Comparison of ENCODE assay signal across 29 cellular contexts in the genomic region with DNA sequence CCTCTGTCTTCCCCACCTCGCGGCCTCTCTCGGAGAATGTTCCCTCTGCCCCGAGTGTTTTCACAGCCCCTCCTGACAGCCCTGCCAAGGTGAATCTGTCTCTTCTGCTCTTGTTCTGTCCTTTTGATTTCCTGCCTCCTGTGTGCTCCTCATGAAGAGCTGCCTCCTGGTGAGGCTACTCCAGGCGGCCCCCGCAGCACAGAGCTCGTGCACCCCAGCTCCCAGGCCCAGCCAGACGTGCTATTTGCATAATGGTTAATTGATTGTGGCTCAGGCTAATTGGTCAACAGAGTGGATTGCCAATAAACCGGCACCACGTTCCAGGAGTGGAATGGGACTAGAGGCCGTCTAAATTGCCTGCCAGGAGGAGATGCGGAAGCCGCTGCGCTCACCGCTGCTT.
DNase-seq lines count a peak whose midpoint lies in the region; ATAC-seq and TF ChIP-seq lines count a peak whose summit lies in the region.
"Had no signal": no experiment of that assay in that cellular context is flagged by ENCODE, and none has a peak within 500 bp of the region (broad histone marks: within the 10 kb centered on the region; RNA-seq: fewer than 3 reads in every experiment).

No MANE protein-coding gene starts in this region.

- H3K9me3 Mint-ChIP-seq in endodermal cell (no peaks in the 10 kb centered on the region), immature natural killer cell (no peaks in the 10 kb centered on the region)
- H3K9me3 Mint-ChIP-seq: activated CD4-positive, alpha-beta memory T cell treated with anti-CD3 and anti-CD28 coated beads, Interleukin-2, amount 10 ng/mL, durations not matched to agents 7 days and 5 days had no signal

- H3K9me3 ChIP-seq in GM23248 (ENCODE audit: low read depth) (no peaks in the 10 kb centered on the region), endodermal cell (ENCODE audit: control insufficient read depth, low read length) (no peaks in the 10 kb centered on the region), neural cell (ENCODE audit: low read length) (no peaks in the 10 kb centered on the region)
- H3K9me3 ChIP-seq: pancreas, right atrium auricular region, SJSA1 had no signal

- H3K36me3 ChIP-seq in GM23248 (ENCODE audit: low read depth) (peaks cover 8% of the 10 kb centered on the region; the same call in 1 of the 2 replicates), endodermal cell (ENCODE audit: control insufficient read depth, insufficient read depth, low read length) (no peaks in the 10 kb centered on the region), neural cell (ENCODE audit: insufficient read depth, low read length) (no peaks in the 10 kb centered on the region)
- H3K36me3 ChIP-seq: pancreas had no signal

- H3K4me1 ChIP-seq in GM23248 (ENCODE audit: insufficient read depth), result peaks cover 9% of the 10 kb centered on the region
- H3K4me1 ChIP-seq in endodermal cell (ENCODE audit: control insufficient read depth, insufficient read depth, low read length), result no peaks in the 10 kb centered on the region
- H3K4me1 ChIP-seq: foreskin keratinocyte, SJSA1 had no signal

- no peak overlapping the region for H3K4me3 Mint-ChIP-seq in endodermal cell
- no peak overlapping the region for H3K4me3 Mint-ChIP-seq in immature natural killer cell
- H3K4me3 Mint-ChIP-seq: activated CD4-positive, alpha-beta memory T cell treated with anti-CD3 and anti-CD28 coated beads, Interleukin-2, amount 10 ng/mL, durations not matched to agents 7 days and 5 days; memory B cell had no signal

- TF ChIP-seq EP300 in neural cell (conservative IDR thresholded peaks at IDR 0.05; ENCODE audit: poor library complexity, severe bottlenecking), result no peak

- no peak for ATAC-seq in HG02884 (IDR thresholded peaks at IDR 0.05; ENCODE audit: unreplicated experiment)
- ATAC-seq: activated CD4-positive, CD25-positive, alpha-beta regulatory T cell treated with anti-CD3 and anti-CD28 coated beads, Interleukin-2, amount 50 U/mL, for 24 hours; foreskin keratinocyte had no signal

- H3K4me2 ChIP-seq in GM23248 (ENCODE audit: unreplicated experiment) (no peak overlapping the region), neural cell (ENCODE audit: low read length) (no peak overlapping the region)
- H3K4me2 ChIP-seq: BLaER1, hepatocyte had no signal

- H3K79me2 ChIP-seq in GM23248 (ENCODE audit: insufficient read depth) (no peaks in the 10 kb centered on the region), neural cell (replicated peaks; ENCODE audit: insufficient read depth, low read length) (no peaks in the 10 kb centered on the region)
- H3K79me2 ChIP-seq: hepatocyte had no signal

- H3K27ac ChIP-seq in GM23248 (peak overlapping the region; percentile 30), endodermal cell (ENCODE audit: low read depth, low read length) (peak overlapping the region; percentile 15), neural cell (ENCODE audit: low read length) (peak overlapping the region; percentile 61)
- H3K27ac ChIP-seq: BLaER1, foreskin keratinocyte, hepatocyte, SJSA1 had no signal

- DNase-seq in GM23248 (no peak), NCI-H69 (lab: John Stamatoyannopoulos, UW) (peak; percentile 26), endodermal cell (no peak), immature natural killer cell (no peak), glomerular visceral epithelial cell (ENCODE audit: extremely low spot score) (no peak)
- DNase-seq in activated T-cell treated with anti-CD3 and anti-CD28 coated beads, Interleukin-2, amount 50 U/mL, for 1 hour, result no peak
- DNase-seq: ACHN; activated CD4-positive, alpha-beta memory T cell treated with anti-CD3 and anti-CD28 coated beads, Interleukin-2, amount 10 ng/mL, durations not matched to agents 7 days and 5 days; activated effector memory CD4-positive, alpha-beta T cell treated with Interleukin-2 at 50 U/mL for 16 hours; COR-L47; effector CD4-positive, alpha-beta T cell; foreskin keratinocyte; Karpas-422; NCI-H1417 treated with DMSO at 0.1 percent for 48 hours; NCI-H2081; NCI-H226; NCI-H774; pancreas; RPMI8226; stimulated activated CD4-positive, alpha-beta T cell treated with anti-CD3 and anti-CD28 coated beads, Interleukin-4, amount 100 ng/mL, for 1 hour; T-helper 1 cell had no signal

- H3K36me3 Mint-ChIP-seq in endodermal cell (ENCODE audit: low read depth), result peaks cover 26% of the 10 kb centered on the region
- peaks cover 12 to 19% (median 18%) of the 10 kb centered on the region in 3 donors for H3K36me3 Mint-ChIP-seq in immature natural killer cell

- H3K9me2 ChIP-seq in GM23248 (ENCODE audit: insufficient read depth) (no peaks in the 10 kb centered on the region), neural cell (ENCODE audit: insufficient read depth, low read length) (no peaks in the 10 kb centered on the region)

- H3K27ac Mint-ChIP-seq in endodermal cell (peak overlapping the region; percentile 16), immature natural killer cell (no peak overlapping the region)
- H3K27ac Mint-ChIP-seq: activated CD4-positive, alpha-beta memory T cell treated with anti-CD3 and anti-CD28 coated beads, Interleukin-2, amount 10 ng/mL, durations not matched to agents 7 days and 5 days; memory B cell had no signal

- H3K4me3 ChIP-seq in GM23248, result no peak overlapping the region
- H3K4me3 ChIP-seq in endodermal cell (ENCODE audit: low read length), result no peak overlapping the region
- H3K4me3 ChIP-seq in neural cell (ENCODE audit: low read length), result peak overlapping the region; percentile 20
- H3K4me3 ChIP-seq: BLaER1, hepatocyte, pancreas, right atrium auricular region, SJSA1 had no signal

- TF ChIP-seq CTCF in endodermal cell (conservative IDR thresholded peaks at IDR 0.05) (no peak), neural cell (IDR thresholded peaks at IDR 0.05; ENCODE audit: poor library complexity, severe bottlenecking) (no peak)

- H3K27me3 Mint-ChIP-seq in endodermal cell (ENCODE audit: insufficient read depth) (no peaks in the 10 kb centered on the region), immature natural killer cell (ENCODE audit: low read depth in 3 of 3) (peaks cover 0 to 5% (median 3%) of the 10 kb centered on the region in 3 donors)
- H3K27me3 Mint-ChIP-seq: activated CD4-positive, alpha-beta memory T cell treated with anti-CD3 and anti-CD28 coated beads, Interleukin-2, amount 10 ng/mL, durations not matched to agents 7 days and 5 days; memory B cell had no signal

- H3F3A ChIP-seq in GM23248 (ENCODE audit: insufficient read depth) (no peaks in the 10 kb centered on the region), neural cell (ENCODE audit: insufficient read depth, low read length, poor library complexity, severe bottlenecking) (no peaks in the 10 kb centered on the region)

- in situ Hi-C loops in GM23248 (cut with MboI), result no loop called here

- H3K9ac ChIP-seq in GM23248, result peak overlapping the region; percentile 39
- H3K9ac ChIP-seq in endodermal cell (ENCODE audit: extremely low read depth, low read length, poor library complexity, severe bottlenecking), result no peak overlapping the region
- peak overlapping the region; percentile 37 for H3K9ac ChIP-seq in neural cell (ENCODE audit: low read length)
- H3K9ac ChIP-seq: BLaER1 had no signal

- WGBS in GM23248 (ENCODE audit: low coverage in 1 of 2, low lambda C conversion rate in 2 of 2, missing lambda C conversion rate in 2 of 2), 2 experiments, result 66 to 75% methylated on average over 15 of the region's 15 CpGs
- 74 to 80% methylated on average over 13 to 15 of the region's 15 CpGs for WGBS in endodermal cell (ENCODE audit: insufficient coverage in 1 of 2, insufficient read length in 1 of 2), 2 experiments

- H4K20me1 ChIP-seq in GM23248 (ENCODE audit: insufficient read depth) (no peaks in the 10 kb centered on the region), neural cell (ENCODE audit: insufficient read depth) (no peaks in the 10 kb centered on the region)

- H3K4me1 Mint-ChIP-seq in endodermal cell (peaks cover 4% of the 10 kb centered on the region), immature natural killer cell (no peaks in the 10 kb centered on the region)
- H3K4me1 Mint-ChIP-seq: activated CD4-positive, alpha-beta memory T cell treated with anti-CD3 and anti-CD28 coated beads, Interleukin-2, amount 10 ng/mL, durations not matched to agents 7 days and 5 days had no signal

- TF ChIP-seq RAD21 in neural cell (conservative IDR thresholded peaks at IDR 0.05), result no peak

- no peak overlapping the region for H2AFZ ChIP-seq in GM23248
- H2AFZ ChIP-seq in neural cell (ENCODE audit: low read depth, low read length), result no peak overlapping the region
- H2AFZ ChIP-seq: hepatocyte had no signal

- H3K27me3 ChIP-seq in GM23248 (replicated peaks; ENCODE audit: insufficient read depth), result no peaks in the 10 kb centered on the region
- no peaks in the 10 kb centered on the region for H3K27me3 ChIP-seq in endodermal cell (ENCODE audit: control insufficient read depth, insufficient read depth, low read length, poor library complexity, severe bottlenecking)
- H3K27me3 ChIP-seq in neural cell (ENCODE audit: insufficient read depth, low read depth, low read length), result no peaks in the 10 kb centered on the region
- H3K27me3 ChIP-seq: BLaER1, foreskin keratinocyte, hepatocyte, pancreas, right atrium auricular region, SJSA1 had no signal

TF ChIP-seq in neural cell, 6 proteins besides CTCF, POLR2A, EP300 and RAD21:
- no peak for TF ChIP-seq TAF1 (IDR thresholded peaks at IDR 0.05; ENCODE audit: low read depth)
- no peak for TF ChIP-seq SMC3 (conservative IDR thresholded peaks at IDR 0.05; ENCODE audit: poor library complexity)
- no peak for TF ChIP-seq MXI1 (conservative IDR thresholded peaks at IDR 0.05; ENCODE audit: poor library complexity, severe bottlenecking)
